ENCODE assay signal across 9 cellular contexts in the genomic region with DNA sequence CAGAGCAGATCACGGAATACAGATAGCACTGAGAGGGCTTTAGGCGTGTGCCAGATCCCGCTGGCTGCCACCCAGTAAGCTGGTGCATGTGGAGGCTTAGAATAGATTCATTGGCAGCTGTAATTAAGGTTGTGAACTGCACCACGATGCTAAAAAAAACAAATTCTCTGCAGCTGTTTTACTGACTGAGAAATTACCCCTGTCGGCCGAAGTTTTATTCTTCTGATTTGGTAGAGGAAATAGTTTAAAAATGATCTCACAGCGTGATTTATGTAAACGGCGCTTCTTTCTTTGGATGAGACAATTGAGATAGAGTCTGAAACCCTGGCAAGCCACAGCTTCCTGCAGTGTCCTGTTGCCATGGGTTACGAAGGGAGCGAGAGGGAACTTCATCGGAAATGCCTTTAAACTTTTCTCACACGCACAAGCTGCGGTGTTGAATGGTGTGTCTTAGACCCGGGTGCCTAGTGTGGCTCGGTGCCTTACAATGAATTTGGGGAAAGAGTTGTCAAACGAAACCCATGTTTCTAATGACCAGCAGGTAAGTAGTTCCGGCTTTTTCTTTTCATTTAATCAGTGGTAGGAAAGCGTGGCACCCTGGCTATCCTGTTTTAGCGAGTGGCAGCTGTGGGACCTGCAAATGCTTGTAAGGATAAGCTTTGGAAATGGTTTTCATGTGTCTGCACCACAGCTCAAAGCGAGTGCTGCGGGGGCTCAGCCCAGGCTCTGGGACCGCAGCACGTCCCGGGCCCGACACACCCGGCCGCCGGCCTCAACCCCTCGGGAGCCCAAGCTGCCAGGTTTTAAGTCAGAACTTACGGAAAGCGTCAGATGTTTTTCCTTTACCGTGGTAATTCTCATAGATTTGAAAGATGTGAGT.
DNase-seq lines count a peak whose midpoint lies in the region; ATAC-seq and TF ChIP-seq lines count a peak whose summit lies in the region.
"Had no signal": no experiment of that assay in that cellular context is flagged by ENCODE, and none has a peak within 500 bp of the region (broad histone marks: within the 10 kb centered on the region; RNA-seq: fewer than 3 reads in every experiment).

No MANE protein-coding gene starts in this region.

- DNase-seq in DMS 273 (lab: John Stamatoyannopoulos, UW; ENCODE audit: unreplicated experiment) (peak; percentile 69), DMS 273 treated with DMSO at 0.1 percent for 48 hours (lab: John Stamatoyannopoulos, UW) (no peak), NCI-H1694 (lab: John Stamatoyannopoulos, UW) (peak; percentile 49), amniotic stem cell (lab: John Stamatoyannopoulos, UW) (peak; percentile 88), hepatocyte (ENCODE audit: low spot score) (peak; percentile 55), smooth muscle cell of the brain vasculature (ENCODE audit: low read depth, low spot score) (peak; percentile 58), SK-N-DZ (ENCODE audit: low spot score) (no peak)

- H2AFZ ChIP-seq in hepatocyte: no peak overlapping the region

- H3K4me2 ChIP-seq in hepatocyte: peak overlapping the region; percentile 60

- peaks cover 33% of the 10 kb centered on the region for H4K20me1 ChIP-seq in hepatocyte (ENCODE audit: insufficient read depth, poor library complexity, severe bottlenecking)

- ATAC-seq in GM18517 (IDR thresholded peaks at IDR 0.05; ENCODE audit: unreplicated experiment): no peak

- no peaks in the 10 kb centered on the region for H3K27me3 ChIP-seq in hepatocyte

- no peaks in the 10 kb centered on the region for H3K9me3 ChIP-seq in hepatocyte (ENCODE audit: low read depth)

- H3K4me3 ChIP-seq in hepatocyte: no peak overlapping the region

- H3K9me2 ChIP-seq in hepatocyte (replicated peaks; ENCODE audit: insufficient read depth): no peaks in the 10 kb centered on the region

- TF ChIP-seq CTCF in hepatocyte (IDR thresholded peaks at IDR 0.05; ENCODE audit: poor library complexity): no peak

- H3K4me1 ChIP-seq in hepatocyte (ENCODE audit: insufficient read depth): peaks cover 20% of the 10 kb centered on the region

- no peaks in the 10 kb centered on the region for H3K36me3 ChIP-seq in hepatocyte (replicated peaks; ENCODE audit: insufficient read depth, low read depth)

- peaks cover 25% of the 10 kb centered on the region for H3K79me2 ChIP-seq in hepatocyte

- H3K27ac ChIP-seq in hepatocyte: no peak overlapping the region
- H3K27ac ChIP-seq: 22Rv1 had no signal

- WGBS in hepatocyte (ENCODE audit: low lambda C conversion rate, missing lambda C conversion rate): 60% methylated on average over 33 of the region's 33 CpGs

Comparison
In these comparisons a context has a peak if more than half of its experiments do, and no peak if none do; other contexts are left out.
1. DNase-seq: peak in DMS 273 (single experiment), NCI-H1694 (single experiment), amniotic stem cell (single experiment), hepatocyte (single experiment) and smooth muscle cell of the brain vasculature (single experiment); none in DMS 273 treated with DMSO at 0.1 percent for 48 hours (single experiment) and SK-N-DZ (single experiment).